8 cellular contexts compared by ENCODE assay signal in the genomic region with DNA sequence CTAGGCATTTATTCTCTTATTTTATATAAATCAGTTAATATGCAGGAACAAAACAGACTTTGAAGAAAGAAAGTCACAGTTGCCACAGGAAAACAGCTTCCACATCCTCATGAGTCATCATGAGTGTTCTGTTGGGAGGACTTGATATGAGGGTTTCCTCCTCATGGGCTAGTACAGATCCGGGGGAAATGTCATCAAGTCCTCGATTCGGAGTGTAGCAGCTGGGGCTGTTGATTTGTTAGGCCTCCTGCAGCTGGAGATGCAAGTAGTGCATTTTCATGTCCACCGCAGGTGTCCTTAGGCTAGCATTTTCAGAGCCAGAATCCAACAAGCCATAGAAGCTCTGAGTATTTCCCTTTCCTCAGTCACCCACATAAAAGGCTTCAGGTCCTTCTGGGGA. TPM values are rescaled to one million over a fixed set of nuclear protein-coding genes. Genes with fewer than 3 reads are reported as not detected.
A peak's percentile ranks its signal among the peaks of the same experiment; 100 is the strongest.
DNase-seq lines count a peak whose midpoint lies in the region; ATAC-seq, FAIRE-seq and TF ChIP-seq lines count a peak whose summit lies in the region.
"Had no signal": no experiment of that assay in that cellular context is flagged by ENCODE, and none has a peak within 500 bp of the region (broad histone marks: within the 10 kb centered on the region; RNA-seq: fewer than 3 reads in every experiment).

No MANE protein-coding gene starts in this region.

- FAIRE-seq in K562 (lab: Jason Lieb, UNC) = peak; percentile 90

- no peak for TF ChIP-seq POLR2A in K562 (conservative IDR thresholded peaks at IDR 0.05)

- TF ChIP-seq CTCF in K562 (IDR thresholded peaks at IDR 0.05 in 2 of 3, conservative IDR thresholded peaks at IDR 0.05 in 1 of 3; ENCODE audit: insufficient read depth in 2 of 3, low read depth in 1 of 3, low read length in 3 of 3) (no peak), osteoblast (IDR thresholded peaks at IDR 0.05; ENCODE audit: extremely low read depth, low read depth, low read length) (no peak)

- intact Hi-C loops in K562 (cut with micrococcal nuclease) = loop anchor here (2.0 kb wide), 1 partner anchor 13 kb away; no protein-coding TSS in a partner anchor

- H3K4me3 ChIP-seq in GM23248 (no peak overlapping the region), K562 (no peak overlapping the region), osteoblast (ENCODE audit: insufficient read depth, low read length) (no peak overlapping the region)

- POLR2A ChIA-PET in K562 (lab: Yijun Ruan, JAX) = interaction anchor here (0.6 to 1.6 kb wide), 5 partner anchors 8 to 68 kb away, joined by 3 to 8 read pairs (median 3); no protein-coding TSS in a partner anchor

- H3K36me3 ChIP-seq in GM23248 (ENCODE audit: low read depth) = no peaks in the 10 kb centered on the region
- no peaks in the 10 kb centered on the region for H3K36me3 ChIP-seq in K562 (ENCODE audit: control insufficient read depth, insufficient read depth, low read length)
- H3K36me3 ChIP-seq in osteoblast (ENCODE audit: insufficient read depth, low read length) = no peaks in the 10 kb centered on the region

- H3K27me3 ChIP-seq in GM23248 (replicated peaks; ENCODE audit: insufficient read depth) = no peaks in the 10 kb centered on the region
- no peaks in the 10 kb centered on the region for H3K27me3 ChIP-seq in K562 (ENCODE audit: control insufficient read depth in 2 of 2, insufficient read depth in 2 of 2, low read length in 2 of 2)
- H3K27me3 ChIP-seq in osteoblast (ENCODE audit: insufficient read depth, low read length) = no peaks in the 10 kb centered on the region

- no peaks in the 10 kb centered on the region for H3K9me2 ChIP-seq in GM23248 (ENCODE audit: insufficient read depth)

- peak overlapping the region; percentile 29; the same call in 1 of the 2 replicates for H3K27ac ChIP-seq in GM23248
- peak overlapping the region; percentile 82 for H3K27ac ChIP-seq in K562 (ENCODE audit: extremely low read depth, low read depth, low read length)
- H3K27ac ChIP-seq in osteoblast (ENCODE audit: low read depth, low read length) = peak overlapping the region; percentile 7

- TF ChIP-seq RAD21 in K562 (CRISPR knock-in tag; conservative IDR thresholded peaks at IDR 0.05 in 1 of 2, IDR thresholded peaks at IDR 0.05 in 1 of 2) = 0 out of 4 replicates have a peak, but pooled peaks of 1 of the 2 experiments have one; percentile 1

- H4K20me1 ChIP-seq in GM23248 (ENCODE audit: insufficient read depth) = no peaks in the 10 kb centered on the region
- H4K20me1 ChIP-seq in K562 (replicated peaks; ENCODE audit: control insufficient read depth, insufficient read depth, low read length) = no peaks in the 10 kb centered on the region
- H4K20me1 ChIP-seq in osteoblast (ENCODE audit: insufficient read depth, low read length) = no peaks in the 10 kb centered on the region

- DNase-seq in GM23248 (peak; percentile 88), NOMO-1 treated with DMSO at 0.1 percent for 48 hours (lab: John Stamatoyannopoulos, UW; ENCODE audit: unreplicated experiment) (peak; percentile 35), K562 (ENCODE audit: extremely low read depth in 1 of 4, low spot score in 3 of 4) (peak; percentile 50 to 87 (median 69)), osteoblast (ENCODE audit: insufficient read length, low spot score, missing footprints) (peak; percentile 94), NCI-H2196 (lab: John Stamatoyannopoulos, UW; ENCODE audit: unreplicated experiment) (no peak), NCI-H1694 treated with DMSO at 0.1 percent for 48 hours (lab: John Stamatoyannopoulos, UW) (no peak)
- DNase-seq: NCI-H2227 treated with DMSO at 0.1 percent for 48 hours had no signal

- ATAC-seq in K562 = peak; percentile 96
- ATAC-seq in GM21723 (IDR thresholded peaks at IDR 0.05; ENCODE audit: unreplicated experiment) = no peak

- 14 to 17% methylated on average over 4 of the region's 4 CpGs for WGBS in GM23248 (ENCODE audit: low coverage in 1 of 2, low lambda C conversion rate in 2 of 2, missing lambda C conversion rate in 2 of 2), 2 experiments
- WGBS in K562 (ENCODE audit: insufficient coverage, low coverage, missing lambda C conversion rate) = 0% methylated on average over 4 of the region's 4 CpGs

- TF ChIP-seq EP300 in K562 (IDR thresholded peaks at IDR 0.05; ENCODE audit: low read length) = peak; percentile 84

- BruUV-seq in K562 (replicated peaks; lab: Mats Ljungman, UMichigan) = no TSS peak

- in situ Hi-C loops in GM23248 (cut with MboI) = no loop called here
- in situ Hi-C loops in K562 (cut with MboI) = no loop called here

- H3K9me3 ChIP-seq in GM23248 (ENCODE audit: low read depth) (no peaks in the 10 kb centered on the region), K562 (replicated peaks; ENCODE audit: control insufficient read depth, insufficient read depth, low read depth, low read length) (no peaks in the 10 kb centered on the region), osteoblast (ENCODE audit: low read depth, low read length) (no peaks in the 10 kb centered on the region)

- peaks cover 22% of the 10 kb centered on the region for H3K4me1 ChIP-seq in GM23248 (ENCODE audit: insufficient read depth)
- peaks cover 0 to 26% of the 10 kb centered on the region in 2 experiments; a peak in 4 of 5 replicates for H3K4me1 ChIP-seq in K562 (replicated peaks in 1 of 2; ENCODE audit: control insufficient read depth in 2 of 2, insufficient read depth in 2 of 2, low read length in 2 of 2)
- peaks cover 10% of the 10 kb centered on the region for H3K4me1 ChIP-seq in osteoblast (ENCODE audit: insufficient read depth, low read length)

- H2AFZ ChIP-seq in GM23248 (peak overlapping the region; percentile 34), K562 (ENCODE audit: low read depth, low read length) (peak overlapping the region; percentile 88), osteoblast (ENCODE audit: low read length) (peak overlapping the region; percentile 74)

- H3K4me2 ChIP-seq in GM23248 (ENCODE audit: unreplicated experiment) = peak overlapping the region; percentile 36
- peak overlapping the region; percentile 63 for H3K4me2 ChIP-seq in K562 (ENCODE audit: insufficient read depth, low read length)
- H3K4me2 ChIP-seq in osteoblast (ENCODE audit: insufficient read depth, low read length) = peak overlapping the region; percentile 20

- no peaks in the 10 kb centered on the region for H3K79me2 ChIP-seq in GM23248 (ENCODE audit: insufficient read depth)
- no peaks in the 10 kb centered on the region for H3K79me2 ChIP-seq in K562 (ENCODE audit: control insufficient read depth, insufficient read depth, low read length)
- H3K79me2 ChIP-seq in osteoblast (ENCODE audit: insufficient read depth, low read length) = no peaks in the 10 kb centered on the region

- CTCF ChIA-PET in K562 (lab: Yijun Ruan, JAX; ENCODE audit: low intra/inter-chr PET ratio) = no interaction called here

- no peaks in the 10 kb centered on the region for H3K9me1 ChIP-seq in K562 (ENCODE audit: control insufficient read depth, insufficient read depth, low read length)

- H3F3A ChIP-seq in GM23248 (ENCODE audit: insufficient read depth) = no peaks in the 10 kb centered on the region

- H3K9ac ChIP-seq in GM23248 (no peak overlapping the region), K562 (ENCODE audit: insufficient read depth in 1 of 2, low read depth in 2 of 2, low read length in 2 of 2) (peak overlapping the region in 1 of 2 experiments; percentile 18; a peak in 2 of 4 replicates)

TF ChIP-seq in K562, 482 proteins besides CTCF, POLR2A, EP300 and RAD21 (continues in another document):
- TF ChIP-seq FOSL1 (tag; conservative IDR thresholded peaks at IDR 0.05) = peak; percentile 98
- no peak for TF ChIP-seq RBBP5 (IDR thresholded peaks at IDR 0.05; ENCODE audit: borderline replicate concordance, insufficient read depth, low read length, poor library complexity, severe bottlenecking)

RNA-seq across cellular contexts. Expression of a gene that starts 36.7 kb away (rescaled TPM):
- not detected in 2 replicates for total RNA-seq in GM23248 (2014; rRNA removed; shearing (Covaris generic))
- polyA plus RNA-seq in GM23248 (2016; fragmentation: Nextera tagmentation; extraction: Ambion mirVana) (not detected in 2 replicates), K562 (2011; rRNA removed) (not detected in 2 replicates), K562 (2014; fragmentation: Illumina TruSeq; extraction: Trizol) (not detected in 2 replicates), K562 (2014; fragmentation: Nextera tagmentation; extraction: Ambion mirVana) (not detected), K562 (2014; rRNA removed) (not detected in 2 replicates)
- total RNA-seq in K562 (2011; cell fraction: chromatin; rRNA removed; ENCODE audit: low replicate concordance) = not detected in 2 replicates
- total RNA-seq in K562 (2011; cell fraction: nucleolus; rRNA removed) = not detected in 2 replicates
- not detected in 2 replicates for total RNA-seq in K562 (2011; cell fraction: nucleoplasm; rRNA removed)
- total RNA-seq in K562 (2014; rRNA removed) (not detected in 2 replicates), K562 (2014; rRNA removed; fragmentation: Illumina TruSeq; extraction: Trizol) (not detected in 2 replicates), K562 (2015; rRNA removed; fragmentation: Illumina TruSeq; extraction: Trizol) (not detected in 2 replicates), K562 (2021) (not detected in 2 replicates), osteoblast (not detected in 2 replicates)
- polyA plus RNA-seq in K562 (2011; cell fraction: cytosol; rRNA removed) = not detected in 2 replicates
- not detected in 2 replicates for polyA plus RNA-seq in K562 (2011; cell fraction: nucleus; rRNA removed)
- not detected in 2 replicates for polyA plus RNA-seq in K562 (2012)
- polyA minus RNA-seq in K562 (2011; rRNA and poly(A)+ RNA removed) = not detected in 2 replicates
- polyA minus RNA-seq in K562 (2011; cell fraction: cytosol; rRNA and poly(A)+ RNA removed) = not detected in 2 replicates
- polyA minus RNA-seq in K562 (2011; cell fraction: nucleus; rRNA and poly(A)+ RNA removed) = not detected in 2 replicates

RNA-seq across cellular contexts. Expression of a gene that starts 48.4 kb away (rescaled TPM):
- not detected in 2 replicates for total RNA-seq in GM23248 (2014; rRNA removed; shearing (Covaris generic))
- polyA plus RNA-seq in GM23248 (2016; fragmentation: Nextera tagmentation; extraction: Ambion mirVana) = not detected in 2 replicates
- not detected in 2 replicates for total RNA-seq in K562 (2011; cell fraction: chromatin; rRNA removed; ENCODE audit: low replicate concordance)
- total RNA-seq in K562 (2011; cell fraction: nucleolus; rRNA removed) = not detected in 2 replicates
- not detected in 2 replicates for total RNA-seq in K562 (2011; cell fraction: nucleoplasm; rRNA removed)
- not detected in 2 replicates for total RNA-seq in K562 (2014; rRNA removed)
- total RNA-seq in K562 (2014; rRNA removed; fragmentation: Illumina TruSeq; extraction: Trizol) = not detected in 2 replicates
- total RNA-seq in K562 (2015; rRNA removed; fragmentation: Illumina TruSeq; extraction: Trizol) = not detected in 2 replicates
- total RNA-seq in K562 (2021) = not detected in 2 replicates
- not detected in 2 replicates for polyA plus RNA-seq in K562 (2011; rRNA removed)
- not detected in 2 replicates for polyA plus RNA-seq in K562 (2011; cell fraction: cytosol; rRNA removed)
- not detected in 2 replicates for polyA plus RNA-seq in K562 (2011; cell fraction: nucleus; rRNA removed)
- not detected in 2 replicates for polyA plus RNA-seq in K562 (2012)
- polyA plus RNA-seq in K562 (2014; fragmentation: Illumina TruSeq; extraction: Trizol) = not detected in 2 replicates
- polyA plus RNA-seq in K562 (2014; fragmentation: Nextera tagmentation; extraction: Ambion mirVana) = not detected
- polyA plus RNA-seq in K562 (2014; rRNA removed) = not detected in 2 replicates
- polyA minus RNA-seq in K562 (2011; rRNA and poly(A)+ RNA removed) = not detected in 2 replicates
- not detected in 2 replicates for polyA minus RNA-seq in K562 (2011; cell fraction: cytosol; rRNA and poly(A)+ RNA removed)
- not detected in 2 replicates for polyA minus RNA-seq in K562 (2011; cell fraction: nucleus; rRNA and poly(A)+ RNA removed)
- not detected in 2 replicates for total RNA-seq in osteoblast

Comparison
In these comparisons a context has a peak if more than half of its experiments do, and no peak if none do; other contexts are left out.
1. DNase-seq: peak in GM23248 (single experiment), NOMO-1 treated with DMSO at 0.1 percent for 48 hours (single experiment), K562 (4 of 4) and osteoblast (single experiment); none in NCI-H2196 (single experiment) and NCI-H1694 treated with DMSO at 0.1 percent for 48 hours (single experiment).
2. H2AFZ ChIP-seq: peak in every context shown above with its lines; median percentile 88 in K562; 74 in osteoblast; 34 in GM23248.
3. H3K27ac ChIP-seq: peak in every context shown above with its lines; median percentile 82 in K562; 29 in GM23248; 7 in osteoblast.
4. Peak in every context shown above with its lines, with median percentiles within 50 percentile points of each other: H3K4me2 ChIP-seq.